16 cellular contexts compared by ENCODE assay signal in the genomic region with DNA sequence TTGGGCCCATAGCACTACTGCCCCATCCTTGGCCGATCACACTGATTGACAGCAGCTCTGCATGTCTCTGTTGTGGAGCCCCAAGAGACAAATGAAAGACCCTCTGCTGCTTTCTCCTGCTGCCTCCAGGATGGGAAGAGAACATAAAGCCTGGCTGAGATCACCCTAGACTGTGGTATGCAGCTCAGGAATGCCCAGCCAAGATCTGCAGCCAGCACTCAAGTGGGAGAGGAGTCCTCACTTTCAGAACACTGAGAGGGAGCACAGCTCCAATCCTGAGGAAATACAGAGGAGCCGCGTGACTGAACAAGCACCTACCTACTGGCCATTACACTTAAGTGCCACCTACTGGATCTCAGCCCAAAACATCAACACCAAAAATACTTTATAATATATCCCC.
"Had no signal": no experiment of that assay in that cellular context is flagged by ENCODE, and none has a peak within 500 bp of the region (broad histone marks: within the 10 kb centered on the region; RNA-seq: fewer than 3 reads in every experiment).

No MANE protein-coding gene starts in this region.

- H3K36me3 ChIP-seq: esophagus squamous epithelium, gastroesophageal sphincter, stomach, thoracic aorta, transverse colon had no signal

- DNase-seq: effector memory CD4-positive, alpha-beta T cell; esophagus squamous epithelium; foreskin fibroblast; glutamatergic neuron; left colon; mucosa of descending colon; naive thymus-derived CD8-positive, alpha-beta T cell; small intestine; stimulated activated CD4-positive, alpha-beta T cell treated with anti-CD3 and anti-CD28 coated beads, Interleukin-12 subunit alpha, Interleukin-12 subunit beta, amount 100 ng/mL, for 4 hours; stimulated activated naive CD4-positive, alpha-beta T cell; stomach; substantia nigra; transverse colon had no signal

- H3K27ac ChIP-seq: epithelial cell of prostate, esophagus squamous epithelium, gastroesophageal sphincter, stomach, thoracic aorta, transverse colon had no signal

- H3K27me3 ChIP-seq: esophagus squamous epithelium, gastroesophageal sphincter, stomach, transverse colon had no signal

- H3K4me3 Mint-ChIP-seq: naive thymus-derived CD8-positive, alpha-beta T cell had no signal

- H3K27ac Mint-ChIP-seq: naive thymus-derived CD8-positive, alpha-beta T cell had no signal

- H3K36me3 Mint-ChIP-seq: naive thymus-derived CD8-positive, alpha-beta T cell had no signal

- ATAC-seq: gastroesophageal sphincter; left colon; mucosa of descending colon; naive thymus-derived CD8-positive, alpha-beta T cell had no signal

- H3K4me1 ChIP-seq: esophagus squamous epithelium, gastroesophageal sphincter, stomach, transverse colon had no signal

- H3K4me1 Mint-ChIP-seq: naive thymus-derived CD8-positive, alpha-beta T cell had no signal

- H3K4me3 ChIP-seq: esophagus squamous epithelium, gastroesophageal sphincter, mucosa of descending colon, stomach, thoracic aorta, transverse colon had no signal

- H3K9me3 ChIP-seq: esophagus squamous epithelium, mucosa of descending colon, thoracic aorta, transverse colon had no signal
